2 cellular contexts compared by ENCODE assay signal in genomic region chr18:76474824-76475223, GRCh38.
TF ChIP-seq lines count a peak whose summit lies in the region.

No MANE protein-coding gene starts in this region.

TF ChIP-seq in SK-N-SH, 30 proteins besides CTCF, POLR2A, EP300 and RAD21 (continued from another document):
- TF ChIP-seq ZBTB33 (IDR thresholded peaks at IDR 0.05; ENCODE audit: borderline replicate concordance, low read depth) (no peak), MEF2A (IDR thresholded peaks at IDR 0.05; ENCODE audit: borderline replicate concordance, low read depth) (no peak), FOXJ3 (CRISPR knock-in tag; IDR thresholded peaks at IDR 0.05) (no peak), TAF1 (IDR thresholded peaks at IDR 0.05; ENCODE audit: borderline replicate concordance, low read depth, low read length) (no peak)

TF ChIP-seq in SK-N-SH treated with all-trans-retinoic acid at 6 μM for 48 hours, 23 proteins besides CTCF, POLR2A, EP300 and RAD21 (continued from another document):
- no peak for TF ChIP-seq POU6F1 (CRISPR knock-in tag; IDR thresholded peaks at IDR 0.05; ENCODE audit: borderline replicate concordance, low read depth)
- TF ChIP-seq ZNF565 (CRISPR knock-in tag; conservative IDR thresholded peaks at IDR 0.05; ENCODE audit: low read depth): no peak
